ENCODE assay signal across 18 cellular contexts in the genomic region with DNA sequence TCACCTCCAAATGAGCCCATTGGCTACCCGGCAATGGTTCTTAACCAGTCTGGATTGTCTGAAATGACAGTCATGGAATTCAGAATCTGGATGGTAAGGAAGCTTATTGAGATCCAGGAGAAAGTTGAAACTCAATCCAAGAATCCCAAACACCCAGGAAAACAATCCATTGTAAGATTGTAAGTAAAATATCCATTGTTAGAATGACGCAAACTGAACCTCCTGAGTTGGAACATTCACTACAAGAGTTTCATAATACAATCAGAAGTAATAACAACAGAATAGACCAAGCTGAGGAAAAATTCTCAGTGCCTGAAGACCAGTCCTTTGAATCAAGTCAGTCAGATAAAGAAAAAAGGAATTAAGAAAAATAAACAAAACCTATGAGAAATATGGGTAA. TPM values are rescaled to one million over a fixed set of nuclear protein-coding genes. Genes with fewer than 3 reads are reported as not detected.
DNase-seq lines count a peak whose midpoint lies in the region; ATAC-seq and TF ChIP-seq lines count a peak whose summit lies in the region.
"Had no signal": no experiment of that assay in that cellular context is flagged by ENCODE, and none has a peak within 500 bp of the region (broad histone marks: within the 10 kb centered on the region; RNA-seq: fewer than 3 reads in every experiment).

No MANE protein-coding gene starts in this region.

- no peaks in the 10 kb centered on the region for H3K36me3 Mint-ChIP-seq in neural progenitor cell
- H3K36me3 Mint-ChIP-seq: CD8-positive, alpha-beta T cell had no signal

- no peak overlapping the region for H3K4me2 ChIP-seq in neural progenitor cell

- no peak overlapping the region for H3K4me3 ChIP-seq in neural progenitor cell
- H3K4me3 ChIP-seq in H7 (ENCODE audit: insufficient read depth, low read depth, low read length), result no peak overlapping the region
- H3K4me3 ChIP-seq: BLaER1 treated with 17β-estradiol and CSF1 and Interleukin-3, amounts not matched to agents 10 nM and 100 nM had no signal

- H3K27ac Mint-ChIP-seq in neural progenitor cell, result no peak overlapping the region
- H3K27ac Mint-ChIP-seq: B cell; CD8-positive, alpha-beta T cell; HFFc6 had no signal

- H3K36me3 ChIP-seq in neural progenitor cell, result no peaks in the 10 kb centered on the region
- no peaks in the 10 kb centered on the region for H3K36me3 ChIP-seq in H7 (replicated peaks; ENCODE audit: control insufficient read depth, insufficient read depth, low read length)
- H3K36me3 ChIP-seq: BLaER1 treated with 17β-estradiol and CSF1 and Interleukin-3, amounts not matched to agents 10 nM and 100 nM had no signal

- H3K9ac ChIP-seq in neural progenitor cell, result no peak overlapping the region
- H3K9ac ChIP-seq: BLaER1 treated with 17β-estradiol and CSF1 and Interleukin-3, amounts not matched to agents 10 nM and 100 nM had no signal

- no peak overlapping the region for H3K27ac ChIP-seq in neural progenitor cell
- H3K27ac ChIP-seq: BLaER1 treated with 17β-estradiol and CSF1 and Interleukin-3, amounts not matched to agents 10 nM and 100 nM had no signal

- DNase-seq in HCEC 1CT (peak; percentile 11), amniotic epithelial cell (ENCODE audit: low read depth) (peak; percentile 20), fibroblast of peridontal ligament (ENCODE audit: extremely low read depth) (peak; percentile 49), neural progenitor cell (ENCODE audit: low spot score) (no peak), H7 (no peak), NCI-H1417 (lab: John Stamatoyannopoulos, UW) (no peak)
- DNase-seq: Calu3; CD8-positive, alpha-beta T cell; DMS 273 treated with DMSO at 0.1 percent for 48 hours; DND-41; EL; HFFc6 had no signal

- no peaks in the 10 kb centered on the region for H3K79me2 ChIP-seq in neural progenitor cell (ENCODE audit: low read depth)

- H4K20me1 ChIP-seq in neural progenitor cell (ENCODE audit: low read depth), result no peaks in the 10 kb centered on the region
- H4K20me1 ChIP-seq: BLaER1 treated with 17β-estradiol and CSF1 and Interleukin-3, amounts not matched to agents 10 nM and 100 nM had no signal

- TF ChIP-seq CTCF in neural progenitor cell (IDR thresholded peaks at IDR 0.05), result no peak

- H3K27me3 Mint-ChIP-seq in neural progenitor cell (ENCODE audit: insufficient read depth, low read depth), result no peaks in the 10 kb centered on the region
- H3K27me3 Mint-ChIP-seq: B cell had no signal

- H3K27me3 ChIP-seq in neural progenitor cell, result no peaks in the 10 kb centered on the region
- H3K27me3 ChIP-seq in H7 (ENCODE audit: control insufficient read depth, insufficient read depth, low read length), result no peaks in the 10 kb centered on the region
- H3K27me3 ChIP-seq: BLaER1 treated with 17β-estradiol and CSF1 and Interleukin-3, amounts not matched to agents 10 nM and 100 nM had no signal

- no peaks in the 10 kb centered on the region for H3F3A ChIP-seq in neural progenitor cell (ENCODE audit: low read depth)

- H3K4me1 ChIP-seq in neural progenitor cell, result no peaks in the 10 kb centered on the region

- ATAC-seq in HG03097 (IDR thresholded peaks at IDR 0.05; ENCODE audit: low FRiP score, unreplicated experiment), result no peak
- ATAC-seq: CD8-positive, alpha-beta T cell had no signal

- H3K4me3 Mint-ChIP-seq in neural progenitor cell, result no peak overlapping the region
- H3K4me3 Mint-ChIP-seq: B cell; CD8-positive, alpha-beta T cell; HFFc6 had no signal

- peaks cover 3% of the 10 kb centered on the region for H3K9me3 Mint-ChIP-seq in neural progenitor cell

- H3K4me1 Mint-ChIP-seq in neural progenitor cell, result no peaks in the 10 kb centered on the region
- H3K4me1 Mint-ChIP-seq: B cell had no signal

- H3K9me3 ChIP-seq in neural progenitor cell (ENCODE audit: low read depth), result no peaks in the 10 kb centered on the region

- peak overlapping the region; percentile 66 for H2AFZ ChIP-seq in neural progenitor cell (replicated peaks)

RNA-seq across cellular contexts. Expression of gene OR8G5, which starts 22.1 kb away (rescaled TPM):
- not detected in 2 replicates for total RNA-seq in neural progenitor cell (ENCODE audit: low replicate concordance)
- not detected in 2 replicates for total RNA-seq in H7 (2014; rRNA removed; shearing (Covaris generic))
- total RNA-seq: A172; B cell; Calu3; CD8-positive, alpha-beta T cell; H4; HepG2; HFFc6 had no signal

RNA-seq across cellular contexts. Expression of gene OR8D1, which starts 35.5 kb away (rescaled TPM):
- not detected in 2 replicates for total RNA-seq in neural progenitor cell (ENCODE audit: low replicate concordance)
- not detected in 2 replicates for total RNA-seq in H7 (2014; rRNA removed; shearing (Covaris generic))
- total RNA-seq: A172; B cell; Calu3; CD8-positive, alpha-beta T cell; H4; HepG2; HFFc6 had no signal

RNA-seq across cellular contexts. Expression of gene OR8G1, which starts 37.4 kb away (rescaled TPM):
- not detected in 2 replicates for total RNA-seq in neural progenitor cell (ENCODE audit: low replicate concordance)
- not detected in 2 replicates for total RNA-seq in H7 (2014; rRNA removed; shearing (Covaris generic))
- total RNA-seq: A172; B cell; Calu3; CD8-positive, alpha-beta T cell; H4; HepG2; HFFc6 had no signal

RNA-seq across cellular contexts. Expression of gene OR8D2, which starts 41.7 kb away (rescaled TPM):
- total RNA-seq in neural progenitor cell (ENCODE audit: low replicate concordance), result not detected in 2 replicates
- total RNA-seq in H7 (2014; rRNA removed; shearing (Covaris generic)), result not detected in 2 replicates
- total RNA-seq: A172; B cell; Calu3; CD8-positive, alpha-beta T cell; H4; HepG2; HFFc6 had no signal

Comparison
In these comparisons a context has a peak if more than half of its experiments do, and no peak if none do; other contexts are left out.
1. DNase-seq: peak in HCEC 1CT (single experiment), amniotic epithelial cell (single experiment) and fibroblast of peridontal ligament (single experiment); none in neural progenitor cell (single experiment), H7 (single experiment) and NCI-H1417 (0 of 3).